21 cellular contexts compared by ENCODE assay signal in the genomic region with DNA sequence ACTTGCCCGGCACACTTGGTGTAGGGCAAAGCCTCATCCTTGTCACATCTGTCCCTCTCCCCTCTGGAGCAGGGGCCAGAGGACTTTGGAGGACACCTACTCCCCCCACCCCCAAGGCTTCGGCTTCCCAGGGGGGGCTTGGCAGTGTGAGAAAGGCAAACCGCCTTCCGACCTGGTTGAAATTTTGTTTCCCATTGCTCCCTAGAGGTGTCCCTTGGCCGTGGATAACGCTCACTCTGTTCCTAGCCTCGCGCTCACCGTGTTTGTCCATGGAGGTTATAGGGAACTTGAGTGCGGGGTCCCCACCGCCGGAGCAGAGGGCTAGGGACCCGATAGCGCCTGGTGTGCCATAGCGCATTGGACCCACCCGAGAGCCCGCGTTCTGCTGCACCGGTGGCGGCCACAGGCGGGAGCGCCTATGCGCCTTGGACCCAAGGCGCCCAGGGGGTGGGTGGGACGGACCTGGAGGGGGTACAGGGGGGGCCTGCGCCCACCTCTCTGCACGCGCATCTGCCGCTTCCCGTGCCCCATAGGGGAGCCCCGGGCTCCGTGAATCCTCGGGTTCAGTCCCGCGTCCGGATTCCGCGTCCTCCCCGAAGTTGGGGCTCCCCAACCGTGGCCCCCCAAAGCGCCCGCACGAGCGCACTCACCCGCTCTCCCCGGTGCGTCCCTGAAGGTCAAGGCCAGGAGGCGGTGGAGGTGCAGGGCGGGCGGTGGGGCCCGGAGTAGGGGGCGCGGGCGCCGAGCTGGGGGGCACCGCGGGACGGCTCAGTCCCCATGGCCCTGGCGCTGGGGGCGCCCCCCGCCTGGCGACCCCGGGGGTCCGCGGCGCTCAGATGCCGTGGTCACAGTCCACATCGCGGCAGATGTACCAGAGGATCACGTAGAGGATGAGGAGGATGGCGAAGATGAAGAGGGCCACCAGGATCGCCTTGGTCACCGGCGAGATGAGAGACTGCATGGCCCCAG.
A peak's percentile ranks its signal among the peaks of the same experiment; 100 is the strongest.
DNase-seq lines count a peak whose midpoint lies in the region; FAIRE-seq and TF ChIP-seq lines count a peak whose summit lies in the region.
"Had no signal": no experiment of that assay in that cellular context is flagged by ENCODE, and none has a peak within 500 bp of the region (broad histone marks: within the 10 kb centered on the region; RNA-seq: fewer than 3 reads in every experiment).

No MANE protein-coding gene starts in this region.

- H3K27me3 ChIP-seq in smooth muscle cell (ENCODE audit: low read depth) = peaks cover 56% of the 10 kb centered on the region

- H3K36me3 ChIP-seq in kidney (ENCODE audit: control insufficient read depth in 1 of 2, insufficient read depth in 2 of 2, low read length in 2 of 2) (no peaks in the 10 kb centered on the region), smooth muscle cell (ENCODE audit: low read depth) (no peaks in the 10 kb centered on the region)
- H3K36me3 ChIP-seq: esophagus muscularis mucosa, sigmoid colon, vagina had no signal

- H3K9me3 Mint-ChIP-seq in activated naive CD8-positive, alpha-beta T cell treated with anti-CD3 and anti-CD28 coated beads for 36 hours = no peaks in the 10 kb centered on the region
- H3K9me3 Mint-ChIP-seq: natural killer cell; T-helper 2 cell treated with Interferon-gamma antibody and Interleukin-4, amounts not matched to agents 5 μg/mL and 100 μg/mL, for 36 hours had no signal

- peak overlapping the region; percentile 65 for H3K4me2 ChIP-seq in smooth muscle cell

- H4K20me1 ChIP-seq in smooth muscle cell (ENCODE audit: low read depth) = peaks cover 46% of the 10 kb centered on the region

- 11% methylated on average over 32 of the region's 74 CpGs for WGBS in smooth muscle cell (ENCODE audit: low lambda C conversion rate)

- H3F3A ChIP-seq in smooth muscle cell (ENCODE audit: low read depth) = no peaks in the 10 kb centered on the region

- peaks cover 50% of the 10 kb centered on the region for H3K27me3 Mint-ChIP-seq in activated naive CD8-positive, alpha-beta T cell treated with anti-CD3 and anti-CD28 coated beads for 36 hours

- TF ChIP-seq CTCF in GM20000 (IDR thresholded peaks at IDR 0.05; ENCODE audit: extremely low read depth, missing control alignments) = no peak
- TF ChIP-seq CTCF in kidney (IDR thresholded peaks at IDR 0.05; ENCODE audit: borderline replicate concordance, extremely low read depth, insufficient read depth) = no peak
- no peak for TF ChIP-seq CTCF in smooth muscle cell (IDR thresholded peaks at IDR 0.05; ENCODE audit: borderline replicate concordance, insufficient read depth, poor library complexity, severe bottlenecking)

- H3K9me3 ChIP-seq in kidney (ENCODE audit: control insufficient read depth in 1 of 2, low read length in 2 of 2) (no peaks in the 10 kb centered on the region), smooth muscle cell (replicated peaks; ENCODE audit: low read depth) (no peaks in the 10 kb centered on the region)
- H3K9me3 ChIP-seq: esophagus muscularis mucosa, sigmoid colon, vagina had no signal

- intact Hi-C loops in kidney (cut with DNase I) = no loop called here

- H3K9ac ChIP-seq in kidney (ENCODE audit: low read length in 2 of 2) (no peak overlapping the region), smooth muscle cell (ENCODE audit: low read depth) (no peak overlapping the region)

- no peak overlapping the region for H2AFZ ChIP-seq in smooth muscle cell (ENCODE audit: low read depth)

- DNase-seq in GM20000 (ENCODE audit: low spot score) (peak; percentile 40), kidney (peak; percentile 74), smooth muscle cell (lab: John Stamatoyannopoulos, UW; ENCODE audit: unreplicated experiment) (no peak), NCI-H1048 (lab: John Stamatoyannopoulos, UW) (no peak), inferior parietal cortex (ENCODE audit: extremely low spot score) (no peak), AG08395 (ENCODE audit: low spot score) (no peak)
- DNase-seq in activated naive CD8-positive, alpha-beta T cell treated with anti-CD3 and anti-CD28 coated beads for 36 hours = no peak
- DNase-seq: activated CD4-positive, alpha-beta T cell treated with anti-CD3 and anti-CD28 coated beads for 4 hours; activated T-cell treated with anti-CD3 and anti-CD28 coated beads for 4 hours; DND-41; Karpas-422; natural killer cell; NCI-H1417 treated with DMSO at 0.1 percent for 48 hours; NCI-H226; SHP77; sigmoid colon; stimulated activated CD4-positive, alpha-beta T cell treated with anti-CD3 and anti-CD28 coated beads, Interleukin-4, amount 100 ng/mL, for 4 hours had no signal

- FAIRE-seq in kidney (lab: Jason Lieb, UNC) = no peak

- no peaks in the 10 kb centered on the region for H3K79me2 ChIP-seq in smooth muscle cell (ENCODE audit: low read depth)

- peak overlapping the region; percentile 29 for H3K4me3 Mint-ChIP-seq in activated naive CD8-positive, alpha-beta T cell treated with anti-CD3 and anti-CD28 coated beads for 36 hours
- H3K4me3 Mint-ChIP-seq: natural killer cell; T-helper 2 cell treated with Interferon-gamma antibody and Interleukin-4, amounts not matched to agents 5 μg/mL and 100 μg/mL, for 36 hours had no signal

- H3K4me1 ChIP-seq in kidney (ENCODE audit: control insufficient read depth in 1 of 2, insufficient read depth in 1 of 2, low read depth in 1 of 2, low read length in 2 of 2) (no peaks in the 10 kb centered on the region), smooth muscle cell (ENCODE audit: low read depth) (no peaks in the 10 kb centered on the region)

- H3K36me3 Mint-ChIP-seq in activated naive CD8-positive, alpha-beta T cell treated with anti-CD3 and anti-CD28 coated beads for 36 hours = no peaks in the 10 kb centered on the region
- H3K36me3 Mint-ChIP-seq: natural killer cell had no signal

- H3K27ac Mint-ChIP-seq in activated naive CD8-positive, alpha-beta T cell treated with anti-CD3 and anti-CD28 coated beads for 36 hours = no peak overlapping the region
- H3K27ac Mint-ChIP-seq: CD14-positive monocyte; natural killer cell; T-helper 2 cell treated with Interferon-gamma antibody and Interleukin-4, amounts not matched to agents 5 μg/mL and 100 μg/mL, for 36 hours had no signal

- H3K4me3 ChIP-seq in kidney (ENCODE audit: low read length in 2 of 2) (no peak overlapping the region), smooth muscle cell (peak overlapping the region; percentile 13)
- H3K4me3 ChIP-seq: sigmoid colon had no signal

- H3K27ac ChIP-seq in kidney (ENCODE audit: low read depth in 2 of 2, low read length in 2 of 2) = no peak overlapping the region
- no peak overlapping the region for H3K27ac ChIP-seq in smooth muscle cell (ENCODE audit: low read depth)
- H3K27ac ChIP-seq: esophagus muscularis mucosa, sigmoid colon, vagina had no signal

- H3K4me1 Mint-ChIP-seq in activated naive CD8-positive, alpha-beta T cell treated with anti-CD3 and anti-CD28 coated beads for 36 hours = peaks cover 16% of the 10 kb centered on the region

Comparison
In these comparisons a context has a peak if more than half of its experiments do, and no peak if none do; other contexts are left out.
1. DNase-seq: peak in GM20000 (single experiment) and kidney (single experiment); none in activated naive CD8-positive, alpha-beta T cell treated with anti-CD3 and anti-CD28 coated beads for 36 hours (single experiment), smooth muscle cell (single experiment), NCI-H1048 (single experiment), inferior parietal cortex (single experiment) and AG08395 (single experiment).